In the genomic region with DNA sequence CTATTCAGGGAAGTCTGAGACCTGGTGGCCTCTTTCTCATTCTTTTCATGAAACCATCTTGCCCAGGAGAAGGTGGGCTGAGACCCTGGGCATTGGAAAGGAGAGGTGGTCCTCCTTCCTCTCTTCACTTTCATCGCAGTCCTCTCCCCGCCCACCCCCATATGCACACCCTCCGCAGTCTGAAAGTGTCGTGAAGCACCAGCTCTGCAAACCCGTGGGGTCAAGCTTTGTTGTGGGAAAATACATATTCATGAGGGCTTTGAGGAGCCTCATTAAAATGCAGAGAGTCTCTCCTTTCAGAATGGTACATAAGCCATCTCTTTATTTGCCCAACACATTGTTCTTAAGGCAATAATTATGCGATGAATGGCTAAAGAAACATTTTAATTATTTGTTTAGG, we compare ENCODE assay signal across 14 cellular contexts.
DNase-seq lines count a peak whose midpoint lies in the region; ATAC-seq and TF ChIP-seq lines count a peak whose summit lies in the region.
"Had no signal": no experiment of that assay in that cellular context is flagged by ENCODE, and none has a peak within 500 bp of the region (broad histone marks: within the 10 kb centered on the region; RNA-seq: fewer than 3 reads in every experiment).

No MANE protein-coding gene starts in this region.

- peak overlapping the region; percentile 32; the same call in 1 of the 2 replicates for H3K4me2 ChIP-seq in BLaER1
- peak overlapping the region; percentile 23 for H3K4me2 ChIP-seq in Loucy (ENCODE audit: low read depth, low read length, poor library complexity, severe bottlenecking)

- no peak overlapping the region for H3K4me3 Mint-ChIP-seq in central memory CD8-positive, alpha-beta T cell
- peak overlapping the region; percentile 76 for H3K4me3 Mint-ChIP-seq in natural killer cell treated with Interleukin-12 subunit alpha and Interleukin-12 subunit beta and Interleukin-15 and Interleukin-18, amount 100 ng/mL, for 72 hours

- no peak overlapping the region for H3K27ac ChIP-seq in BLaER1
- H3K27ac ChIP-seq: stomach, uterus had no signal

- H3K27me3 ChIP-seq in BLaER1 (no peaks in the 10 kb centered on the region), Loucy (ENCODE audit: insufficient read depth, low read length, poor library complexity, severe bottlenecking) (no peaks in the 10 kb centered on the region)
- H3K27me3 ChIP-seq: uterus had no signal

- H3K27me3 Mint-ChIP-seq in central memory CD8-positive, alpha-beta T cell, result no peaks in the 10 kb centered on the region
- no peaks in the 10 kb centered on the region for H3K27me3 Mint-ChIP-seq in natural killer cell treated with Interleukin-12 subunit alpha and Interleukin-12 subunit beta and Interleukin-15 and Interleukin-18, amount 100 ng/mL, for 72 hours

- peaks cover 15% of the 10 kb centered on the region for H3K36me3 ChIP-seq in BLaER1
- H3K36me3 ChIP-seq in Loucy (ENCODE audit: insufficient read depth, low read length), result peaks cover 46% of the 10 kb centered on the region; the same call in 1 of the 2 replicates
- H3K36me3 ChIP-seq: stomach, uterus had no signal

- H3K4me1 Mint-ChIP-seq in central memory CD8-positive, alpha-beta T cell, result peaks cover 50% of the 10 kb centered on the region
- H3K4me1 Mint-ChIP-seq in natural killer cell treated with Interleukin-12 subunit alpha and Interleukin-12 subunit beta and Interleukin-15 and Interleukin-18, amount 100 ng/mL, for 72 hours (ENCODE audit: low read depth in 2 of 2), result peaks cover 48 to 64% of the 10 kb centered on the region in 2 donors

- no peak overlapping the region for H2AFZ ChIP-seq in Loucy (ENCODE audit: low read length)

- H3F3A ChIP-seq in Loucy (ENCODE audit: low read depth), result no peaks in the 10 kb centered on the region

- H3K9me3 ChIP-seq in BLaER1 (no peaks in the 10 kb centered on the region), Loucy (ENCODE audit: insufficient read depth, low read depth, low read length) (no peaks in the 10 kb centered on the region)
- H3K9me3 ChIP-seq: stomach, uterus had no signal

- H4K20me1 ChIP-seq in BLaER1 (peaks cover 26% of the 10 kb centered on the region), Loucy (ENCODE audit: insufficient read depth, low read length, poor library complexity, severe bottlenecking) (peaks cover 9% of the 10 kb centered on the region)

- no peaks in the 10 kb centered on the region for H3K9me2 ChIP-seq in Loucy (replicated peaks; ENCODE audit: low read depth, low read length)

- ATAC-seq in central memory CD8-positive, alpha-beta T cell (replicated peaks; ENCODE audit: extremely low read depth, poor library complexity, severe bottlenecking), result no peak
- ATAC-seq in natural killer cell treated with Interleukin-12 subunit alpha and Interleukin-12 subunit beta and Interleukin-15 and Interleukin-18, amount 100 ng/mL, for 72 hours, result no peak

- no peaks in the 10 kb centered on the region for H3K9me3 Mint-ChIP-seq in central memory CD8-positive, alpha-beta T cell
- H3K9me3 Mint-ChIP-seq in natural killer cell treated with Interleukin-12 subunit alpha and Interleukin-12 subunit beta and Interleukin-15 and Interleukin-18, amount 100 ng/mL, for 72 hours, result no peaks in the 10 kb centered on the region

- H3K4me1 ChIP-seq in BLaER1 (peaks cover 29% of the 10 kb centered on the region), Loucy (ENCODE audit: insufficient read depth, low read length, poor library complexity, severe bottlenecking) (peaks cover 25% of the 10 kb centered on the region)
- H3K4me1 ChIP-seq: uterus had no signal

- no peak for TF ChIP-seq CTCF in Loucy (conservative IDR thresholded peaks at IDR 0.05; ENCODE audit: low read length)

- peak overlapping the region; percentile 65 for H3K27ac Mint-ChIP-seq in central memory CD8-positive, alpha-beta T cell (ENCODE audit: low read depth)
- H3K27ac Mint-ChIP-seq in natural killer cell treated with Interleukin-12 subunit alpha and Interleukin-12 subunit beta and Interleukin-15 and Interleukin-18, amount 100 ng/mL, for 72 hours, result peak overlapping the region; percentile 91 to 95

- peaks cover 15% of the 10 kb centered on the region for H3K36me3 Mint-ChIP-seq in central memory CD8-positive, alpha-beta T cell (ENCODE audit: insufficient read depth)
- no peaks in the 10 kb centered on the region for H3K36me3 Mint-ChIP-seq in natural killer cell treated with Interleukin-12 subunit alpha and Interleukin-12 subunit beta and Interleukin-15 and Interleukin-18, amount 100 ng/mL, for 72 hours

- no peak overlapping the region for H3K9ac ChIP-seq in BLaER1
- H3K9ac ChIP-seq in Loucy (ENCODE audit: low read depth, low read length, poor library complexity, severe bottlenecking), result peak overlapping the region; percentile 18

- no peak for DNase-seq in central memory CD8-positive, alpha-beta T cell (ENCODE audit: low spot score in 2 of 2)
- DNase-seq in natural killer cell treated with Interleukin-12 subunit alpha and Interleukin-12 subunit beta and Interleukin-15 and Interleukin-18, amount 100 ng/mL, for 72 hours (ENCODE audit: low spot score), result no peak
- DNase-seq in NCI-H748 treated with DMSO at 0.1 percent for 48 hours (lab: John Stamatoyannopoulos, UW) (no peak), SIG-M5 (lab: John Stamatoyannopoulos, UW) (no peak), OCI-M2 (lab: John Stamatoyannopoulos, UW; ENCODE audit: unreplicated experiment) (no peak), NCI-H345 (lab: John Stamatoyannopoulos, UW) (no peak)
- DNase-seq: activated CD4-positive, CD25-positive, alpha-beta regulatory T cell treated with anti-CD3 and anti-CD28 coated beads, Interleukin-2, amount 50 U/mL, for 72 hours; foreskin fibroblast; NCI-H1436; SHP77; stomach; uterus had no signal

- peaks cover 33% of the 10 kb centered on the region; the same call in 1 of the 2 replicates for H3K79me2 ChIP-seq in Loucy (ENCODE audit: insufficient read depth, low read length)

- H3K4me3 ChIP-seq in BLaER1 (no peak overlapping the region), Loucy (ENCODE audit: low read length, poor library complexity, severe bottlenecking) (no peak overlapping the region)
- H3K4me3 ChIP-seq: stomach, uterus had no signal
